ENCODE assay signal across 22 cellular contexts in genomic region chr6:110474500-110474899, GRCh38. TPM values are rescaled to one million over a fixed set of nuclear protein-coding genes. Genes with fewer than 3 reads are reported as not detected.
"Had no signal": no experiment of that assay in that cellular context is flagged by ENCODE, and none has a peak within 500 bp of the region (broad histone marks: within the 10 kb centered on the region; RNA-seq: fewer than 3 reads in every experiment).

No MANE protein-coding gene starts in this region.

- H3K36me3 Mint-ChIP-seq: mesothelial cell of epicardium, natural killer cell, type B pancreatic cell had no signal

- H3K4me1 Mint-ChIP-seq: endodermal cell, mesothelial cell of epicardium, neural crest cell had no signal

- DNase-seq: effector CD4-positive, alpha-beta T cell; endodermal cell; foreskin melanocyte; head of caudate nucleus; kidney; left cardiac atrium; left ventricle myocardium inferior; natural killer cell; nucleus accumbens; ovary; sigmoid colon; stimulated activated CD4-positive, alpha-beta T cell treated with anti-CD3 and anti-CD28 coated beads, Interleukin-2, amount 100 ng/mL, for 24 hours; stimulated activated CD4-positive, alpha-beta T cell treated with anti-CD3 and anti-CD28 coated beads, Interleukin-4, amount 100 ng/mL, for 4 hours; stimulated activated naive CD4-positive, alpha-beta T cell; stomach; substantia nigra had no signal

- H3K4me3 Mint-ChIP-seq: endodermal cell, mesothelial cell of epicardium, neural crest cell, type B pancreatic cell had no signal

- H3K9me3 Mint-ChIP-seq: memory B cell, natural killer cell, type B pancreatic cell had no signal

- H3K27ac Mint-ChIP-seq: endodermal cell, memory B cell, mesothelial cell of epicardium, natural killer cell, type B pancreatic cell had no signal

RNA-seq across cellular contexts. Expression of gene SLC22A16, which starts 1.9 kb away (rescaled TPM):
- polyA plus RNA-seq: endothelial cell of umbilical vein, hepatocyte had no signal

RNA-seq across cellular contexts. Expression of gene DDO, which starts 59.1 kb away (rescaled TPM):
- polyA plus RNA-seq: endothelial cell of umbilical vein had no signal
